Comparison of ENCODE assay signal across 31 cellular contexts in genomic region chr5:9054821-9055589, GRCh38.
DNase-seq lines count a peak whose midpoint lies in the region; TF ChIP-seq lines count a peak whose summit lies in the region.
"Had no signal": no experiment of that assay in that cellular context is flagged by ENCODE, and none has a peak within 500 bp of the region (broad histone marks: within the 10 kb centered on the region; RNA-seq: fewer than 3 reads in every experiment).

No MANE protein-coding gene starts in this region.

- H3K4me1 ChIP-seq in mammary epithelial cell (ENCODE audit: insufficient read depth, low read length) (peaks cover 47% of the 10 kb centered on the region), skeletal muscle satellite cell (ENCODE audit: control insufficient read depth, insufficient read depth, low read length) (peaks cover 34% of the 10 kb centered on the region)

- H2AFZ ChIP-seq in mammary epithelial cell (ENCODE audit: low read depth, low read length), result peak overlapping the region; percentile 75

- H3K27ac Mint-ChIP-seq in MCF 10A (ENCODE audit: low read depth, unreplicated experiment), result no peak overlapping the region
- H3K27ac Mint-ChIP-seq: activated naive CD8-positive, alpha-beta T cell treated with anti-CD3 and anti-CD28 coated beads, Interleukin-2, amount 10 ng/mL, durations not matched to agents 7 days and 5 days; activated T-cell treated with anti-CD3 and anti-CD28 coated beads, Interleukin-2, amount 50 U/mL, for 24 hours; B cell; naive thymus-derived CD8-positive, alpha-beta T cell; T-helper 2 cell treated with Interferon-gamma antibody and Interleukin-4, amounts not matched to agents 5 μg/mL and 100 μg/mL, for 36 hours had no signal

- H3K4me3 Mint-ChIP-seq in MCF 10A (ENCODE audit: unreplicated experiment), result no peak overlapping the region
- H3K4me3 Mint-ChIP-seq: activated naive CD8-positive, alpha-beta T cell treated with anti-CD3 and anti-CD28 coated beads, Interleukin-2, amount 10 ng/mL, durations not matched to agents 7 days and 5 days; activated T-cell treated with anti-CD3 and anti-CD28 coated beads, Interleukin-2, amount 50 U/mL, for 24 hours; B cell; naive thymus-derived CD8-positive, alpha-beta T cell; T-helper 2 cell treated with Interferon-gamma antibody and Interleukin-4, amounts not matched to agents 5 μg/mL and 100 μg/mL, for 36 hours had no signal

- H3K9me3 Mint-ChIP-seq in MCF 10A (ENCODE audit: unreplicated experiment), result no peaks in the 10 kb centered on the region

- CTCF ChIA-PET in mammary epithelial cell (lab: Charles Lee; ENCODE audit: low non-redundant PET), result no interaction called here
- CTCF ChIA-PET in MCF 10A (lab: Yijun Ruan, JAX), result interaction anchor here (0.5 to 0.7 kb wide), 3 partner anchors 70 to 1640 kb away, joined by 3 read pairs; no protein-coding TSS in a partner anchor

- peak overlapping the region; percentile 69 for H3K27ac ChIP-seq in mammary epithelial cell (ENCODE audit: insufficient read depth, low read depth, low read length)
- H3K27ac ChIP-seq: tibial nerve had no signal

- H3K79me2 ChIP-seq in mammary epithelial cell (ENCODE audit: insufficient read depth, low read length), result no peaks in the 10 kb centered on the region

- no peaks in the 10 kb centered on the region for H4K20me1 ChIP-seq in mammary epithelial cell (ENCODE audit: insufficient read depth, low read length)

- in situ Hi-C loops in mammary epithelial cell (cut with MboI; ENCODE audit: low sequenced_read_pairs in 2 of 2) (no loop called here), astrocyte of the spinal cord (cut with HindIII; ENCODE audit: low sequenced_read_pairs) (no loop called here)

- peaks cover 2% of the 10 kb centered on the region for H3K4me1 Mint-ChIP-seq in MCF 10A (ENCODE audit: insufficient read depth, unreplicated experiment)
- H3K4me1 Mint-ChIP-seq: activated naive CD8-positive, alpha-beta T cell treated with anti-CD3 and anti-CD28 coated beads, Interleukin-2, amount 10 ng/mL, durations not matched to agents 7 days and 5 days; B cell; naive thymus-derived CD8-positive, alpha-beta T cell had no signal

- BruUV-seq in mammary epithelial cell (replicated peaks; lab: Mats Ljungman, UMichigan) (no TSS peak), MCF 10A (replicated peaks; lab: Mats Ljungman, UMichigan) (no TSS peak)

- intact Hi-C loops in mammary epithelial cell (cut with micrococcal nuclease), result loop anchor here (5.0 to 10.0 kb wide), 2 partner anchors 73 to 490 kb away; partner anchors contain the start of gene SEMA5A
- intact Hi-C loops in MCF 10A (cut with micrococcal nuclease), result no loop called here
- intact Hi-C loops in cardiac septum (cut with DNase I), result no loop called here

- H3K27me3 ChIP-seq in mammary epithelial cell (ENCODE audit: insufficient read depth, low read length) (no peaks in the 10 kb centered on the region), skeletal muscle satellite cell (ENCODE audit: control insufficient read depth, insufficient read depth, low read length) (no peaks in the 10 kb centered on the region)
- H3K27me3 ChIP-seq: tibial nerve had no signal

- POLR2A ChIA-PET in MCF 10A (lab: Yijun Ruan, JAX), result interaction anchor here (0.8 to 2.1 kb wide), 2 partner anchors 57 to 148 kb away, joined by 3 to 6 read pairs; no protein-coding TSS in a partner anchor

- no peaks in the 10 kb centered on the region for H3K9me3 ChIP-seq in mammary epithelial cell (replicated peaks; ENCODE audit: insufficient read depth, low read length)
- no peaks in the 10 kb centered on the region for H3K9me3 ChIP-seq in skeletal muscle satellite cell (replicated peaks; ENCODE audit: low read length)
- H3K9me3 ChIP-seq: tibial nerve had no signal

- 3% methylated on average over 3 of the region's 3 CpGs for WGBS in mammary epithelial cell (ENCODE audit: low coverage, missing lambda C conversion rate)

- H3K36me3 ChIP-seq in mammary epithelial cell (ENCODE audit: insufficient read depth, low read length) (no peaks in the 10 kb centered on the region), skeletal muscle satellite cell (ENCODE audit: insufficient read depth, low read length) (no peaks in the 10 kb centered on the region)

- dilution Hi-C loops in mammary epithelial cell (cut with HindIII; ENCODE audit: low sequenced_read_pairs), result no loop called here

- H3K4me2 ChIP-seq in mammary epithelial cell (ENCODE audit: insufficient read depth, low read depth, low read length) (peak overlapping the region; percentile 50), skeletal muscle satellite cell (ENCODE audit: low read length) (peak overlapping the region; percentile 3)

- H3K9ac ChIP-seq in mammary epithelial cell (ENCODE audit: insufficient read depth, low read length) (no peak overlapping the region), skeletal muscle satellite cell (ENCODE audit: low read depth, low read length) (peak overlapping the region; percentile 50)

- DNase-seq in mammary epithelial cell (peak; percentile 83), MCF 10A (ENCODE audit: unreplicated experiment) (no peak), astrocyte of the spinal cord (ENCODE audit: low read depth, low spot score) (peak; percentile 9), fibroblast of gingiva (ENCODE audit: low read depth) (peak; percentile 4), COLO829 (ENCODE audit: low spot score) (no peak), cardiac septum (ENCODE audit: low spot score) (no peak), dermis blood vessel endothelial cell (no peak)
- DNase-seq: activated CD4-positive, alpha-beta T cell treated with anti-CD3 and anti-CD28 coated beads for 4 hours; activated gamma-delta T cell; activated naive CD8-positive, alpha-beta T cell treated with anti-CD3 and anti-CD28 coated beads, Interleukin-2, amount 10 ng/mL, durations not matched to agents 7 days and 5 days; activated T-cell treated with anti-CD3 and anti-CD28 coated beads, Interleukin-2, amount 50 U/mL, for 24 hours; DMS153; effector CD8-positive, alpha-beta T cell; erythroblast; glutamatergic neuron; islet precursor cell; left ventricle myocardium superior; midbrain; MM.1S; naive thymus-derived CD8-positive, alpha-beta T cell; NCI-H1417 treated with DMSO at 0.1 percent for 48 hours; NCI-H2081; occipital lobe; OCI-M1; stimulated activated CD8-positive, alpha-beta memory T cell treated with anti-CD3 and anti-CD28 coated beads, Interleukin-4, amount 100 ng/mL, for 48 hours had no signal

- no peaks in the 10 kb centered on the region for H3K36me3 Mint-ChIP-seq in MCF 10A (ENCODE audit: insufficient read depth, unreplicated experiment)
- H3K36me3 Mint-ChIP-seq: activated naive CD8-positive, alpha-beta T cell treated with anti-CD3 and anti-CD28 coated beads, Interleukin-2, amount 10 ng/mL, durations not matched to agents 7 days and 5 days; naive thymus-derived CD8-positive, alpha-beta T cell had no signal

- H3K4me3 ChIP-seq in mammary epithelial cell (replicated peaks in 1 of 3; ENCODE audit: insufficient read depth in 1 of 3, low read depth in 2 of 3, low read length in 3 of 3), result no peak overlapping the region
- H3K4me3 ChIP-seq in astrocyte of the spinal cord (ENCODE audit: low read depth, low read length), result no peak overlapping the region
- H3K4me3 ChIP-seq in skeletal muscle satellite cell (ENCODE audit: low read length), result no peak overlapping the region
- H3K4me3 ChIP-seq: K562, skin epidermis, tibial nerve had no signal

- H3K27me3 Mint-ChIP-seq in MCF 10A (ENCODE audit: insufficient read depth, unreplicated experiment), result no peaks in the 10 kb centered on the region
- H3K27me3 Mint-ChIP-seq: activated naive CD8-positive, alpha-beta T cell treated with anti-CD3 and anti-CD28 coated beads, Interleukin-2, amount 10 ng/mL, durations not matched to agents 7 days and 5 days; activated T-cell treated with anti-CD3 and anti-CD28 coated beads, Interleukin-2, amount 50 U/mL, for 24 hours; B cell; naive thymus-derived CD8-positive, alpha-beta T cell had no signal

- TF ChIP-seq CTCF in mammary epithelial cell (conservative IDR thresholded peaks at IDR 0.05 in 1 of 2, IDR thresholded peaks at IDR 0.05 in 1 of 2; ENCODE audit: extremely low read depth in 1 of 2, insufficient read depth in 1 of 2, low read depth in 1 of 2, low read length in 2 of 2), result no peak
- TF ChIP-seq CTCF in MCF 10A (IDR thresholded peaks at IDR 0.05; ENCODE audit: unreplicated experiment), result no peak
- no peak for TF ChIP-seq CTCF in astrocyte of the spinal cord (IDR thresholded peaks at IDR 0.05; ENCODE audit: low read depth, low read length)

Comparison
In these comparisons a context has a peak if more than half of its experiments do, and no peak if none do; other contexts are left out.
1. DNase-seq: peak in mammary epithelial cell (single experiment), astrocyte of the spinal cord (single experiment) and fibroblast of gingiva (single experiment); none in MCF 10A (single experiment), COLO829 (single experiment), cardiac septum (single experiment) and dermis blood vessel endothelial cell (single experiment).